ENCODE assay signal across 10 cellular contexts in genomic region chr14:75247286-75247922, GRCh38. TPM values are rescaled to one million over a fixed set of nuclear protein-coding genes. Genes with fewer than 3 reads are reported as not detected.
A peak's percentile ranks its signal among the peaks of the same experiment; 100 is the strongest.
DNase-seq lines count a peak whose midpoint lies in the region; ATAC-seq and TF ChIP-seq lines count a peak whose summit lies in the region.
"Had no signal": no experiment of that assay in that cellular context is flagged by ENCODE, and none has a peak within 500 bp of the region (broad histone marks: within the 10 kb centered on the region; RNA-seq: fewer than 3 reads in every experiment).

No MANE protein-coding gene starts in this region.

- no peaks in the 10 kb centered on the region for H3K36me3 Mint-ChIP-seq in activated naive CD8-positive, alpha-beta T cell treated with anti-CD3 and anti-CD28 coated beads, Interleukin-2, amount 10 ng/mL, durations not matched to agents 7 days and 5 days

- H3K4me3 Mint-ChIP-seq in activated naive CD8-positive, alpha-beta T cell treated with anti-CD3 and anti-CD28 coated beads, Interleukin-2, amount 10 ng/mL, durations not matched to agents 7 days and 5 days: peak overlapping the region; percentile 77
- H3K4me3 Mint-ChIP-seq: nephron progenitor cell had no signal

- H3K27me3 ChIP-seq in GM06990 (replicated peaks; ENCODE audit: control insufficient read depth, insufficient read depth, low read length): no peaks in the 10 kb centered on the region

- H3K27me3 Mint-ChIP-seq in activated naive CD8-positive, alpha-beta T cell treated with anti-CD3 and anti-CD28 coated beads, Interleukin-2, amount 10 ng/mL, durations not matched to agents 7 days and 5 days: peaks cover 17% of the 10 kb centered on the region

- H3K9me3 Mint-ChIP-seq in activated naive CD8-positive, alpha-beta T cell treated with anti-CD3 and anti-CD28 coated beads, Interleukin-2, amount 10 ng/mL, durations not matched to agents 7 days and 5 days: no peaks in the 10 kb centered on the region
- H3K9me3 Mint-ChIP-seq: nephron progenitor cell had no signal

- in situ Hi-C loops in G401 (cut with HindIII; ENCODE audit: low sequenced_read_pairs): no loop called here

- TF ChIP-seq CTCF in GM06990 (IDR thresholded peaks at IDR 0.05; ENCODE audit: insufficient read depth, low read length, poor library complexity, severe bottlenecking): no peak

- no peak overlapping the region for H3K4me3 ChIP-seq in GM06990 (replicated peaks; ENCODE audit: low read depth, low read length)

- H3K27ac Mint-ChIP-seq in activated naive CD8-positive, alpha-beta T cell treated with anti-CD3 and anti-CD28 coated beads, Interleukin-2, amount 10 ng/mL, durations not matched to agents 7 days and 5 days: peak overlapping the region; percentile 85
- H3K27ac Mint-ChIP-seq: nephron progenitor cell had no signal

- H3K36me3 ChIP-seq in GM06990 (ENCODE audit: control insufficient read depth, insufficient read depth, low read length): no peaks in the 10 kb centered on the region

- POLR2A ChIA-PET in activated naive CD8-positive, alpha-beta T cell treated with anti-CD3 and anti-CD28 coated beads, Interleukin-2, amount 10 ng/mL, durations not matched to agents 7 days and 5 days (lab: Charles Lee): interaction anchor here (0.8 to 5.4 kb wide), 4 partner anchors 11 to 71 kb away, joined by 3 to 44 read pairs (median 12); partner anchors contain the start of gene TMED10

- ATAC-seq in activated naive CD8-positive, alpha-beta T cell treated with anti-CD3 and anti-CD28 coated beads, Interleukin-2, amount 10 ng/mL, durations not matched to agents 7 days and 5 days (ENCODE audit: low read depth): peak; percentile 41
- ATAC-seq in GM21737 (IDR thresholded peaks at IDR 0.05; ENCODE audit: unreplicated experiment): no peak

- DNase-seq in GM06990 (ENCODE audit: extremely low read depth, insufficient read length): peak; percentile 24
- peak; percentile 33 for DNase-seq in activated CD4-positive, alpha-beta T cell treated with anti-CD3 and anti-CD28 coated beads for 1 hour
- peak; percentile 53 for DNase-seq in activated naive CD8-positive, alpha-beta T cell treated with anti-CD3 and anti-CD28 coated beads, Interleukin-2, amount 10 ng/mL, durations not matched to agents 7 days and 5 days
- DNase-seq in stimulated activated CD4-positive, alpha-beta T cell treated with anti-CD3 and anti-CD28 coated beads, Interleukin-2, amount 100 ng/mL, for 48 hours: peak; percentile 55
- no peak for DNase-seq in G401 (ENCODE audit: low spot score)
- no peak for DNase-seq in COLO829 (ENCODE audit: low spot score)
- no peak for DNase-seq in DMS114 treated with DMSO at 0.1 percent for 48 hours (lab: John Stamatoyannopoulos, UW; ENCODE audit: unreplicated experiment)
- DNase-seq: KG1, nephron progenitor cell had no signal

- peaks cover 49% of the 10 kb centered on the region for H3K4me1 Mint-ChIP-seq in activated naive CD8-positive, alpha-beta T cell treated with anti-CD3 and anti-CD28 coated beads, Interleukin-2, amount 10 ng/mL, durations not matched to agents 7 days and 5 days

RNA-seq across cellular contexts. Expression of gene FOS, which starts 31.2 kb away (rescaled TPM):
- total RNA-seq in activated naive CD8-positive, alpha-beta T cell treated with anti-CD3 and anti-CD28 coated beads, Interleukin-2, amount 10 ng/mL, durations not matched to agents 7 days and 5 days: 10 to 100 TPM; 60.3 to 61.7 TPM
- total RNA-seq in G401 (2014; rRNA removed; shearing (Covaris generic)): 29.8 and 41.0 TPM in 2 replicates

Comparison
In these comparisons a context has a peak if more than half of its experiments do, and no peak if none do; other contexts are left out.
1. DNase-seq: peak in GM06990 (single experiment), activated CD4-positive, alpha-beta T cell treated with anti-CD3 and anti-CD28 coated beads for 1 hour (single experiment), activated naive CD8-positive, alpha-beta T cell treated with anti-CD3 and anti-CD28 coated beads, Interleukin-2, amount 10 ng/mL, durations not matched to agents 7 days and 5 days (single experiment) and stimulated activated CD4-positive, alpha-beta T cell treated with anti-CD3 and anti-CD28 coated beads, Interleukin-2, amount 100 ng/mL, for 48 hours (2 of 2); none in G401 (single experiment), COLO829 (single experiment) and DMS114 treated with DMSO at 0.1 percent for 48 hours (single experiment).